In genomic region chr5:176817864-176818377, GRCh38 we compare ENCODE assay signal across 8 cellular contexts. TPM values are rescaled to one million over a fixed set of nuclear protein-coding genes. Genes with fewer than 3 reads are reported as not detected.
DNase-seq lines count a peak whose midpoint lies in the region; ATAC-seq and TF ChIP-seq lines count a peak whose summit lies in the region.

No MANE protein-coding gene starts in this region.

- H3K9me3 Mint-ChIP-seq in GM23338 = no peaks in the 10 kb centered on the region

- H3K4me1 ChIP-seq in GM23338 (ENCODE audit: insufficient read depth) = peaks cover 10% of the 10 kb centered on the region
- no peaks in the 10 kb centered on the region for H3K4me1 ChIP-seq in colonic mucosa
- peaks cover 5% of the 10 kb centered on the region for H3K4me1 ChIP-seq in mucosa of descending colon (ENCODE audit: low read depth)

- no peaks in the 10 kb centered on the region for H3F3A ChIP-seq in GM23338 (replicated peaks; ENCODE audit: low read depth)

- no peaks in the 10 kb centered on the region for H3K79me2 ChIP-seq in GM23338 (replicated peaks; ENCODE audit: insufficient read depth)

- peak overlapping the region; percentile 63 for H3K4me3 Mint-ChIP-seq in GM23338

- intact Hi-C loops in colonic mucosa (cut with DNase I) (no loop called here), mucosa of descending colon (cut with DNase I, micrococcal nuclease) (no loop called here)

- DNase-seq in NCI-H1417 (lab: John Stamatoyannopoulos, UW) = peak; percentile 35 to 77 (median 73)
- no peak for DNase-seq in NCI-H1417 treated with DMSO at 0.1 percent for 48 hours (lab: John Stamatoyannopoulos, UW)
- peak; percentile 83 for DNase-seq in GM23338 (ENCODE audit: low spot score)
- DNase-seq in NCI-H446 treated with DMSO at 0.1 percent for 48 hours (lab: John Stamatoyannopoulos, UW) = peak; percentile 19
- no peak for DNase-seq in colonic mucosa
- peak in 1 of 3 donors; percentile 47 for DNase-seq in mucosa of descending colon
- DNase-seq in NK-92 treated with Interleukin-12 subunit alpha and Interleukin-12 subunit beta, amount 100 ng/mL, for 24 hours (lab: John Stamatoyannopoulos, UW) = no peak
- DNase-seq in SIG-M5 (lab: John Stamatoyannopoulos, UW) = no peak

- H4K20me1 ChIP-seq in GM23338 (replicated peaks; ENCODE audit: insufficient read depth) = no peaks in the 10 kb centered on the region; the same call in 1 of the 2 replicates

- TF ChIP-seq CTCF in GM23338 (conservative IDR thresholded peaks at IDR 0.05; ENCODE audit: low read depth in 2 of 2) (peak; percentile 62 to 70), colonic mucosa (IDR thresholded peaks at IDR 0.05) (no peak), mucosa of descending colon (IDR thresholded peaks at IDR 0.05) (no peak)

- H3K9me2 ChIP-seq in GM23338 (ENCODE audit: insufficient read depth) = no peaks in the 10 kb centered on the region

- peaks cover 32% of the 10 kb centered on the region for H3K27me3 Mint-ChIP-seq in GM23338 (ENCODE audit: insufficient read depth, low read depth, poor library complexity)

- H3K9me3 ChIP-seq in colonic mucosa (no peaks in the 10 kb centered on the region), mucosa of descending colon (no peaks in the 10 kb centered on the region)

- H3K27ac ChIP-seq in GM23338 (ENCODE audit: low read depth) = no peak overlapping the region
- H3K27ac ChIP-seq in colonic mucosa = no peak overlapping the region

- H3K27me3 ChIP-seq in GM23338 (ENCODE audit: insufficient read depth) (peaks cover 6% of the 10 kb centered on the region; the same call in 1 of the 2 replicates), colonic mucosa (peaks cover 32% of the 10 kb centered on the region)

- ATAC-seq in GM23338 = peak; percentile 64
- peak; percentile 25 for ATAC-seq in mucosa of descending colon

- H3K27ac Mint-ChIP-seq in GM23338 = no peak overlapping the region

- no peak overlapping the region for H3K9ac ChIP-seq in colonic mucosa (ENCODE audit: low read depth in 2 of 2, low read length in 2 of 2)

- H3K4me3 ChIP-seq in GM23338 (peak overlapping the region; percentile 72), colonic mucosa (peak overlapping the region; percentile 26), mucosa of descending colon (no peak overlapping the region)

- H3K36me3 Mint-ChIP-seq in GM23338 (ENCODE audit: low read depth) = no peaks in the 10 kb centered on the region

- H3K4me2 ChIP-seq in GM23338 = peak overlapping the region; percentile 88

- H3K4me1 Mint-ChIP-seq in GM23338 = peaks cover 51% of the 10 kb centered on the region

- peak overlapping the region; percentile 92; the same call in 1 of the 2 replicates for H2AFZ ChIP-seq in GM23338

- H3K36me3 ChIP-seq in GM23338 (ENCODE audit: insufficient read depth) (no peaks in the 10 kb centered on the region), colonic mucosa (no peaks in the 10 kb centered on the region), mucosa of descending colon (ENCODE audit: low read depth) (no peaks in the 10 kb centered on the region)

TF ChIP-seq in GM23338, 12 proteins besides CTCF, POLR2A, EP300 and RAD21 (continues in another document):
- TF ChIP-seq ETS1 (IDR thresholded peaks at IDR 0.05) (no peak), STAT1 (IDR thresholded peaks at IDR 0.05; ENCODE audit: unreplicated experiment) (no peak), ZNF462 (CRISPR knock-in tag; IDR thresholded peaks at IDR 0.05) (no peak), CREB1 (CRISPR knock-in tag; IDR thresholded peaks at IDR 0.05; ENCODE audit: low read depth) (no peak), ZNF331 (CRISPR knock-in tag; IDR thresholded peaks at IDR 0.05; ENCODE audit: low read depth) (no peak), EZH2phosphoT487 (IDR thresholded peaks at IDR 0.05; ENCODE audit: unreplicated experiment) (no peak), JUNB (IDR thresholded peaks at IDR 0.05; ENCODE audit: unreplicated experiment) (no peak), POLR2AphosphoS5 (IDR thresholded peaks at IDR 0.05; ENCODE audit: low read depth) (no peak), ZNF114 (CRISPR knock-in tag; IDR thresholded peaks at IDR 0.05) (no peak), NANOG (IDR thresholded peaks at IDR 0.05; ENCODE audit: borderline replicate concordance) (no peak), EZH2 (IDR thresholded peaks at IDR 0.05; ENCODE audit: low read depth, unreplicated experiment) (no peak)

RNA-seq across cellular contexts. Expression of gene UNC5A, which starts 7.6 kb away (rescaled TPM):
- 3.9 and 7.3 TPM in 2 replicates for total RNA-seq in GM23338 (2014; rRNA removed; shearing (Covaris generic))
- polyA plus RNA-seq in GM23338 (2016; fragmentation: Nextera tagmentation; extraction: Ambion mirVana) = 0.92 and 1.1 TPM in 2 replicates
- total RNA-seq in colonic mucosa (not detected), mucosa of descending colon (under 1 TPM in 2 of 3 donors, not detected in 1; 0.07 to 0.16 TPM)

Comparison
In these comparisons a context has a peak if more than half of its experiments do, and no peak if none do; other contexts are left out.
1. DNase-seq: peak in NCI-H1417 (3 of 3), GM23338 (single experiment) and NCI-H446 treated with DMSO at 0.1 percent for 48 hours (single experiment); none in NCI-H1417 treated with DMSO at 0.1 percent for 48 hours (single experiment), colonic mucosa (single experiment), NK-92 treated with Interleukin-12 subunit alpha and Interleukin-12 subunit beta, amount 100 ng/mL, for 24 hours (single experiment) and SIG-M5 (single experiment).
2. CTCF ChIP-seq: peak in GM23338 (2 of 2); none in colonic mucosa (single experiment) and mucosa of descending colon (single experiment).